8 cellular contexts compared by ENCODE assay signal in genomic region chr5:151659001-151659754, GRCh38. TPM values are rescaled to one million over a fixed set of nuclear protein-coding genes. Genes with fewer than 3 reads are reported as not detected.
DNase-seq lines count a peak whose midpoint lies in the region; ATAC-seq, FAIRE-seq and TF ChIP-seq lines count a peak whose summit lies in the region.

No MANE protein-coding gene starts in this region.

- H4K20me1 ChIP-seq in GM23338 (replicated peaks; ENCODE audit: insufficient read depth), result no peaks in the 10 kb centered on the region

- no peaks in the 10 kb centered on the region for H3F3A ChIP-seq in GM23338 (replicated peaks; ENCODE audit: low read depth)

- H3K27me3 ChIP-seq in GM23338 (ENCODE audit: insufficient read depth) (no peaks in the 10 kb centered on the region), gastroesophageal sphincter (no peaks in the 10 kb centered on the region), thyroid gland (no peaks in the 10 kb centered on the region)

- peak overlapping the region; percentile 39; the same call in 1 of the 2 replicates for H2AFZ ChIP-seq in GM23338

- H3K27ac ChIP-seq in GM23338 (ENCODE audit: low read depth) (no peak overlapping the region), gastroesophageal sphincter (peak overlapping the region in 2 of 4 donors; percentile 3 to 9), thyroid gland (no peak overlapping the region)

- H3K36me3 Mint-ChIP-seq in GM23338 (ENCODE audit: low read depth), result peaks cover 19% of the 10 kb centered on the region
- H3K36me3 Mint-ChIP-seq in osteocyte (ENCODE audit: unreplicated experiment), result peaks cover 23% of the 10 kb centered on the region

- TF ChIP-seq CTCF in GM23338 (conservative IDR thresholded peaks at IDR 0.05; ENCODE audit: low read depth in 2 of 2), result peak; percentile 87 to 93
- peak; percentile 83 for TF ChIP-seq CTCF in LNCaP clone FGC (IDR thresholded peaks at IDR 0.05; ENCODE audit: control insufficient read depth, extremely low read depth, insufficient read depth)
- peak; percentile 79 to 95 (median 91) for TF ChIP-seq CTCF in gastroesophageal sphincter (IDR thresholded peaks at IDR 0.05)
- peak; percentile 94 for TF ChIP-seq CTCF in osteocyte (IDR thresholded peaks at IDR 0.05)
- TF ChIP-seq CTCF in thyroid gland (IDR thresholded peaks at IDR 0.05), result peak; percentile 59 to 90 (median 84)

- peak; percentile 59 for FAIRE-seq in G401.6 (lab: Jason Lieb, UNC)

- H3K9me3 ChIP-seq in gastroesophageal sphincter (no peaks in the 10 kb centered on the region), thyroid gland (no peaks in the 10 kb centered on the region)

- no peak for TF ChIP-seq POLR2A in gastroesophageal sphincter (IDR thresholded peaks at IDR 0.05)
- no peak for TF ChIP-seq POLR2A in thyroid gland (IDR thresholded peaks at IDR 0.05)

- no peaks in the 10 kb centered on the region for H3K9me2 ChIP-seq in GM23338 (ENCODE audit: insufficient read depth)

- ATAC-seq in GM23338 (peak; percentile 98), gastroesophageal sphincter (peak; percentile 79)

- H3K9me3 Mint-ChIP-seq in GM23338, result no peaks in the 10 kb centered on the region
- H3K9me3 Mint-ChIP-seq in osteocyte (ENCODE audit: unreplicated experiment), result no peaks in the 10 kb centered on the region

- no peak for TF ChIP-seq EP300 in gastroesophageal sphincter (IDR thresholded peaks at IDR 0.05)

- DNase-seq in GM23338 (ENCODE audit: low spot score) (peak; percentile 88), LNCaP clone FGC (ENCODE audit: low read depth) (peak; percentile 13), SHP77 treated with DMSO at 0.1 percent for 48 hours (lab: John Stamatoyannopoulos, UW) (peak; percentile 18), osteocyte (ENCODE audit: extremely low spot score, unreplicated experiment) (peak; percentile 94), thyroid gland (peak; percentile 69 to 80)
- DNase-seq in activated effector memory CD4-positive, alpha-beta T cell treated with Interleukin-2 at 50 U/mL for 16 hours, result peak; percentile 65

- H3K36me3 ChIP-seq in GM23338 (ENCODE audit: insufficient read depth), result 0 out of 2 replicates have a peak, but pooled peaks cover 4% of the 10 kb centered on the region
- H3K36me3 ChIP-seq in gastroesophageal sphincter, result peaks cover 0 to 26% of the 10 kb centered on the region in 2 donors
- H3K36me3 ChIP-seq in thyroid gland, result peaks cover 16 to 24% of the 10 kb centered on the region in 2 donors

- H3K79me2 ChIP-seq in GM23338 (replicated peaks; ENCODE audit: insufficient read depth), result no peaks in the 10 kb centered on the region

- no peak overlapping the region for H3K4me2 ChIP-seq in GM23338

- 46% methylated on average over 4 of the region's 10 CpGs; no CpG with 5 or more reads in 1 of the 2 donors for WGBS in gastroesophageal sphincter (ENCODE audit: low coverage in 1 of 2), 2 donors
- 33 to 46% methylated on average over 4 to 10 of the region's 10 CpGs for WGBS in thyroid gland, 2 donors

- H3K4me3 ChIP-seq in GM23338 (no peak overlapping the region), LNCaP clone FGC (ENCODE audit: low read depth, low read length) (no peak overlapping the region), gastroesophageal sphincter (no peak overlapping the region), thyroid gland (replicated peaks in 1 of 3) (no peak overlapping the region)

- H3K4me1 Mint-ChIP-seq in GM23338, result peaks cover 11% of the 10 kb centered on the region
- peaks cover 53% of the 10 kb centered on the region for H3K4me1 Mint-ChIP-seq in osteocyte (ENCODE audit: unreplicated experiment)

- H3K4me3 Mint-ChIP-seq in GM23338 (no peak overlapping the region), osteocyte (ENCODE audit: unreplicated experiment) (no peak overlapping the region)

- H3K4me1 ChIP-seq in GM23338 (ENCODE audit: insufficient read depth) (no peaks in the 10 kb centered on the region), gastroesophageal sphincter (peaks cover 0 to 40% (median 16%) of the 10 kb centered on the region in 3 donors), thyroid gland (peaks cover 0 to 5% of the 10 kb centered on the region in 2 donors)

- intact Hi-C loops in thyroid gland (cut with DNase I), result loop anchor here (2.0 kb wide), 1 partner anchor 80 kb away; no protein-coding TSS in a partner anchor

- no peak overlapping the region for H3K27ac Mint-ChIP-seq in GM23338
- peak overlapping the region; percentile 83 for H3K27ac Mint-ChIP-seq in osteocyte (ENCODE audit: unreplicated experiment)

- H3K27me3 Mint-ChIP-seq in GM23338 (ENCODE audit: insufficient read depth, low read depth, poor library complexity) (peaks cover 5% of the 10 kb centered on the region), osteocyte (ENCODE audit: unreplicated experiment) (no peaks in the 10 kb centered on the region)

TF ChIP-seq in GM23338, 12 proteins besides CTCF, POLR2A, EP300 and RAD21 (continues in another document):
- TF ChIP-seq REST (IDR thresholded peaks at IDR 0.05; ENCODE audit: unreplicated experiment) (no peak), STAT1 (IDR thresholded peaks at IDR 0.05; ENCODE audit: unreplicated experiment) (no peak), EZH2phosphoT487 (IDR thresholded peaks at IDR 0.05; ENCODE audit: unreplicated experiment) (no peak), ZNF331 (CRISPR knock-in tag; IDR thresholded peaks at IDR 0.05; ENCODE audit: low read depth) (no peak)

RNA-seq across cellular contexts. Expression of gene SPARC, which starts 27.5 kb away (rescaled TPM):
- 203 and 218 TPM in 2 replicates for total RNA-seq in GM23338 (2014; rRNA removed; shearing (Covaris generic))
- polyA plus RNA-seq in GM23338 (2016; fragmentation: Nextera tagmentation; extraction: Ambion mirVana), result 200 and 225 TPM in 2 replicates
- 100 to 1,000 TPM; 194 to 521 (median 352) TPM for total RNA-seq in gastroesophageal sphincter
- total RNA-seq in osteocyte, result 9,466 and 10,195 TPM in 2 replicates
- total RNA-seq in thyroid gland, result 100 to 1,000 TPM; 302 to 327 (median 309) TPM

Comparison
In these comparisons a context has a peak if more than half of its experiments do, and no peak if none do; other contexts are left out.
1. DNase-seq: peak in every context shown above with its lines; median percentile 94 in osteocyte; 88 in GM23338; 74 in thyroid gland; 65 in activated effector memory CD4-positive, alpha-beta T cell treated with Interleukin-2 at 50 U/mL for 16 hours; 18 in SHP77 treated with DMSO at 0.1 percent for 48 hours; 13 in LNCaP clone FGC.
2. RNA of gene SPARC, which starts 27.5 kb away (total RNA-seq): 9,466 to 10,195 TPM in osteocyte; 194 to 521 TPM in gastroesophageal sphincter, 302 to 327 TPM in thyroid gland and 203 to 218 TPM in GM23338; every median in the first group is over 10 times any median in the second.
3. Peak in every context shown above with its lines, with median percentiles within 50 percentile points of each other: CTCF ChIP-seq.